Comparison of ENCODE assay signal across 9 cellular contexts in the genomic region with DNA sequence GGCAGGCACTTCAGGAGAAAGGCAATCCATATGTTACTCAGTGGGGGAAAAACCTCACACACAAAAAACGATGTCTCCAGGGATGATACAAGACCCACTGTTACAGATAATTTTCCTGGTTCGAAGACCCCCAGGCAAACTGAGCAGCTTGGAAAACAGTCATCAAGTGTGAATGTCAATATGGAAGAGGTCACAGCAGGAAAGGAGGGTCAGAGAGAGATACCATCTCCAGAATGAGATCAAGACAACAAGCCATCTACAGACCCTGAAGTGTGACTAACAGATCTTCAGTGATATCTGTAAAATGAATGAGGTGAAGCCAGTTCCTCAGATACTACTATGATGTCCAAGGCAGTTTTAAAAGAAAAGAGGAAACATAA. TPM values are rescaled to one million over a fixed set of nuclear protein-coding genes. Genes with fewer than 3 reads are reported as not detected.
DNase-seq lines count a peak whose midpoint lies in the region; ATAC-seq and TF ChIP-seq lines count a peak whose summit lies in the region.
"Had no signal": no experiment of that assay in that cellular context is flagged by ENCODE, and none has a peak within 500 bp of the region (broad histone marks: within the 10 kb centered on the region; RNA-seq: fewer than 3 reads in every experiment).

No MANE protein-coding gene starts in this region.

- H3K79me2 ChIP-seq in MM.1S (ENCODE audit: low read length), result no peaks in the 10 kb centered on the region

- POLR2A ChIA-PET in activated naive CD8-positive, alpha-beta T cell treated with anti-CD3 and anti-CD28 coated beads, Interleukin-2, amount 10 ng/mL, durations not matched to agents 7 days and 5 days (lab: Charles Lee), result interaction anchor here (0.6 kb wide), 3 partner anchors 21 to 41 kb away, joined by 3 to 5 read pairs (median 3); no protein-coding TSS in a partner anchor

- intact Hi-C loops in spleen (cut with DNase I; ENCODE audit: low total_unique reads), result no loop called here

- peak overlapping the region; percentile 52; the same call in 1 of the 2 replicates for H3K9ac ChIP-seq in MM.1S (ENCODE audit: low read length)

- CTCF ChIA-PET in activated CD8-positive, alpha-beta memory T cell treated with anti-CD3 and anti-CD28 coated beads, Interleukin-2, amount 10 ng/mL, durations not matched to agents 7 days and 5 days (lab: Charles Lee), result interaction anchor here (0.7 to 1.1 kb wide), 2 partner anchors 33 to 181 kb away, joined by 3 to 4 read pairs; no protein-coding TSS in a partner anchor

- 44 to 73% (median 55%) methylated on average over 2 of the region's 2 CpGs for WGBS in spleen, 5 donors

- H3K4me1 ChIP-seq in MM.1S (ENCODE audit: low read length) (peaks cover 4% of the 10 kb centered on the region), spleen (peaks cover 8 to 25% (median 21%) of the 10 kb centered on the region in 6 donors)

- H4K20me1 ChIP-seq in MM.1S (ENCODE audit: insufficient read depth, low read length), result no peaks in the 10 kb centered on the region

- peak; percentile 66 for ATAC-seq in activated CD8-positive, alpha-beta memory T cell treated with anti-CD3 and anti-CD28 coated beads, Interleukin-2, amount 10 ng/mL, durations not matched to agents 7 days and 5 days
- ATAC-seq in activated naive CD8-positive, alpha-beta T cell treated with anti-CD3 and anti-CD28 coated beads, Interleukin-2, amount 10 ng/mL, durations not matched to agents 7 days and 5 days (ENCODE audit: low read depth), result no peak
- ATAC-seq in HG02884 (IDR thresholded peaks at IDR 0.05; ENCODE audit: unreplicated experiment), result no peak

- no peaks in the 10 kb centered on the region for H3K9me3 Mint-ChIP-seq in activated CD8-positive, alpha-beta memory T cell treated with anti-CD3 and anti-CD28 coated beads, Interleukin-2, amount 10 ng/mL, durations not matched to agents 7 days and 5 days (ENCODE audit: low read depth)
- no peaks in the 10 kb centered on the region for H3K9me3 Mint-ChIP-seq in activated naive CD8-positive, alpha-beta T cell treated with anti-CD3 and anti-CD28 coated beads, Interleukin-2, amount 10 ng/mL, durations not matched to agents 7 days and 5 days
- no peaks in the 10 kb centered on the region for H3K9me3 Mint-ChIP-seq in endothelial cell (ENCODE audit: unreplicated experiment)

- H3K27me3 ChIP-seq in MM.1S (replicated peaks; ENCODE audit: insufficient read depth, low read length) (no peaks in the 10 kb centered on the region), spleen (replicated peaks in 1 of 7) (no peaks in the 10 kb centered on the region)

- H3K4me3 Mint-ChIP-seq in activated CD8-positive, alpha-beta memory T cell treated with anti-CD3 and anti-CD28 coated beads, Interleukin-2, amount 10 ng/mL, durations not matched to agents 7 days and 5 days, result no peak overlapping the region
- H3K4me3 Mint-ChIP-seq in activated naive CD8-positive, alpha-beta T cell treated with anti-CD3 and anti-CD28 coated beads, Interleukin-2, amount 10 ng/mL, durations not matched to agents 7 days and 5 days, result peak overlapping the region; percentile 65
- no peak overlapping the region for H3K4me3 Mint-ChIP-seq in endothelial cell (ENCODE audit: unreplicated experiment)

- peaks cover 23% of the 10 kb centered on the region for H3K36me3 Mint-ChIP-seq in activated CD8-positive, alpha-beta memory T cell treated with anti-CD3 and anti-CD28 coated beads, Interleukin-2, amount 10 ng/mL, durations not matched to agents 7 days and 5 days
- peaks cover 20% of the 10 kb centered on the region for H3K36me3 Mint-ChIP-seq in activated naive CD8-positive, alpha-beta T cell treated with anti-CD3 and anti-CD28 coated beads, Interleukin-2, amount 10 ng/mL, durations not matched to agents 7 days and 5 days
- peaks cover 11% of the 10 kb centered on the region for H3K36me3 Mint-ChIP-seq in endothelial cell (ENCODE audit: low read depth, unreplicated experiment)

- H3K4me1 Mint-ChIP-seq in activated CD8-positive, alpha-beta memory T cell treated with anti-CD3 and anti-CD28 coated beads, Interleukin-2, amount 10 ng/mL, durations not matched to agents 7 days and 5 days, result peaks cover 15% of the 10 kb centered on the region
- H3K4me1 Mint-ChIP-seq in activated naive CD8-positive, alpha-beta T cell treated with anti-CD3 and anti-CD28 coated beads, Interleukin-2, amount 10 ng/mL, durations not matched to agents 7 days and 5 days, result peaks cover 8% of the 10 kb centered on the region
- H3K4me1 Mint-ChIP-seq in endothelial cell (ENCODE audit: unreplicated experiment), result peaks cover 10% of the 10 kb centered on the region

- peak overlapping the region; percentile 85 for H3K27ac Mint-ChIP-seq in activated CD8-positive, alpha-beta memory T cell treated with anti-CD3 and anti-CD28 coated beads, Interleukin-2, amount 10 ng/mL, durations not matched to agents 7 days and 5 days
- peak overlapping the region; percentile 83 for H3K27ac Mint-ChIP-seq in activated naive CD8-positive, alpha-beta T cell treated with anti-CD3 and anti-CD28 coated beads, Interleukin-2, amount 10 ng/mL, durations not matched to agents 7 days and 5 days
- H3K27ac Mint-ChIP-seq in endothelial cell (ENCODE audit: unreplicated experiment), result no peak overlapping the region

- H3K4me2 ChIP-seq in MM.1S (ENCODE audit: low read depth, low read length), result peak overlapping the region; percentile 78

- TF ChIP-seq POLR2A in spleen (IDR thresholded peaks at IDR 0.05), result no peak

- H3K9me3 ChIP-seq in MM.1S (replicated peaks; ENCODE audit: insufficient read depth, low read length) (no peaks in the 10 kb centered on the region), spleen (no peaks in the 10 kb centered on the region)

- peak overlapping the region; percentile 72 for H2AFZ ChIP-seq in MM.1S (ENCODE audit: low read length)

- H3K36me3 ChIP-seq in MM.1S (replicated peaks; ENCODE audit: insufficient read depth, low read length) (no peaks in the 10 kb centered on the region), spleen (peaks cover 3 to 88% (median 29%) of the 10 kb centered on the region in 6 donors)

- DNase-seq in activated CD8-positive, alpha-beta memory T cell treated with anti-CD3 and anti-CD28 coated beads, Interleukin-2, amount 10 ng/mL, durations not matched to agents 7 days and 5 days, result no peak
- no peak for DNase-seq in activated CD8-positive, alpha-beta memory T cell treated with anti-CD3 and anti-CD28 coated beads for 24 hours
- DNase-seq in MM.1S (no peak), spleen (no peak), SHP77 (lab: John Stamatoyannopoulos, UW) (no peak), endothelial cell (ENCODE audit: low spot score) (no peak)
- DNase-seq in activated naive CD8-positive, alpha-beta T cell treated with anti-CD3 and anti-CD28 coated beads, Interleukin-2, amount 10 ng/mL, durations not matched to agents 7 days and 5 days, result no peak
- DNase-seq: hypothalamus had no signal

- H3K4me3 ChIP-seq in MM.1S (ENCODE audit: low read length) (peak overlapping the region; percentile 21; the same call in 1 of the 2 replicates), spleen (no peak overlapping the region)

- TF ChIP-seq CTCF in MM.1S (IDR thresholded peaks at IDR 0.05; ENCODE audit: low read length) (no peak), spleen (IDR thresholded peaks at IDR 0.05 in 8 of 11, conservative IDR thresholded peaks at IDR 0.05 in 3 of 11) (no peak), endothelial cell (IDR thresholded peaks at IDR 0.05; ENCODE audit: unreplicated experiment) (no peak)

- H3F3A ChIP-seq in MM.1S (ENCODE audit: insufficient read depth, low read length), result peaks cover 5% of the 10 kb centered on the region; the same call in 1 of the 2 replicates

- H3K9me2 ChIP-seq in MM.1S (replicated peaks; ENCODE audit: insufficient read depth, low read length), result no peaks in the 10 kb centered on the region

- peak overlapping the region; percentile 57; the same call in 1 of the 2 replicates for H3K27ac ChIP-seq in MM.1S (ENCODE audit: low read length)
- H3K27ac ChIP-seq in spleen, result peak overlapping the region; percentile 66 to 84 (median 77)

- no peaks in the 10 kb centered on the region for H3K27me3 Mint-ChIP-seq in activated CD8-positive, alpha-beta memory T cell treated with anti-CD3 and anti-CD28 coated beads, Interleukin-2, amount 10 ng/mL, durations not matched to agents 7 days and 5 days
- no peaks in the 10 kb centered on the region for H3K27me3 Mint-ChIP-seq in activated naive CD8-positive, alpha-beta T cell treated with anti-CD3 and anti-CD28 coated beads, Interleukin-2, amount 10 ng/mL, durations not matched to agents 7 days and 5 days
- H3K27me3 Mint-ChIP-seq in endothelial cell (ENCODE audit: unreplicated experiment), result no peaks in the 10 kb centered on the region

RNA-seq across cellular contexts. Expression of gene GNS, which starts 28.6 kb away (rescaled TPM):
- 10 to 100 TPM; 24.1 to 25.4 TPM for total RNA-seq in activated CD8-positive, alpha-beta memory T cell treated with anti-CD3 and anti-CD28 coated beads, Interleukin-2, amount 10 ng/mL, durations not matched to agents 7 days and 5 days
- total RNA-seq in activated naive CD8-positive, alpha-beta T cell treated with anti-CD3 and anti-CD28 coated beads, Interleukin-2, amount 10 ng/mL, durations not matched to agents 7 days and 5 days, result 10 to 100 TPM; 28.6 to 32.0 TPM
- total RNA-seq in spleen (100 to 1,000 TPM in 6 of 7 donors, 10 to 100 TPM in 1; 99.4 to 154 (median 130) TPM), endothelial cell (ENCODE audit: unreplicated experiment) (80.2 TPM)
- polyA plus RNA-seq in spleen, result 10 to 100 TPM in 2 of 3 donors, 1 to 10 TPM in 1; 8.3 to 17.1 (median 13.8) TPM
